ENCODE assay signal across 10 cellular contexts in the genomic region with DNA sequence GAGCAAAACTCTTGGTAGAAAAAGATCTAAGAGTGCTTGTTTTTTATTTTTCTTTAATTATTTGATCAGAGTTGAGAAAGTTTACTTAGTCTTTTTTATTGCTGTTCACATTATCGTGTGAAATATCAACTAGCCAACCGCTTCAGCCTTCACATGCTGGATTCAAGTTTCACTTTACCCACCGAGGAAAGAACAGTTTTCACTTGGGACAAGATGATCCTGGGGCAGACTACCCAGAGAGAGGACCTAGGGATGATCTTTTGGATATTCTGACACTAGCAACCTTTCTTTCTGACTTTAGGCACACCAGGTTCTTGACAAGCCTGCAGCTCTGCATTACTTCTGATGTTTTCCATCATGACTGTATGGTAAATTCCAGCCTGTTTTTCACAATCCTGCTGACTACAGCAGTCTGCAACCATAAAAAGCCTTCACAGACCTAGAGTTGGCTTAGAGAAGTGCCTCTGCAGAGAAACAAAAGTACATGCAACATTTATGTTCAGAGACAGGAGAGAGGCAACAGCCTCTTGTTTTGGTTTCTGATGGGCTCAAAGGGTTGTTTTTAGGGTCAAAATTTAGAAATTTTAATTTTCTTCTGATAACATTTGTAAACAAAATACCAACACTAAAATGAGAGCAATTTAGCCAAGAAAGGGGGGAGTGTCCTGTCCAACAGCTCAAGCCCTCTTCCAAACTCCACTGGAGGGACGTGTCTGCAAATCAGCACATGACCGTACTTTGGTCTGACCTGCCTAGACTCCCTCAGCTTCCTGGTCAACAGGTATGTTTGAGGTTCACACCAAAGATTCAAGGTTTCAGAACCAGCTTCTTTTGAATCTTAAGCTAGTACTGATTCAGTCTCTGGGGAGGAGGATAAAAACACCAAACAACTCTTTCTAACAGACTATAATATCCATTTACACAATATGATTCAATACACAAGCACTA. TPM values are rescaled to one million over a fixed set of nuclear protein-coding genes. Genes with fewer than 3 reads are reported as not detected.
DNase-seq lines count a peak whose midpoint lies in the region; ATAC-seq and TF ChIP-seq lines count a peak whose summit lies in the region.
"Had no signal": no experiment of that assay in that cellular context is flagged by ENCODE, and none has a peak within 500 bp of the region (broad histone marks: within the 10 kb centered on the region; RNA-seq: fewer than 3 reads in every experiment).

No MANE protein-coding gene starts in this region.

- H3K27ac ChIP-seq in spleen (peak overlapping the region in 6 of 8 donors; percentile 2 to 70 (median 42)), substantia nigra (ENCODE audit: low read depth, low read length, poor library complexity, severe bottlenecking) (no peak overlapping the region)

- H3K4me3 ChIP-seq in HFF-Myc (replicated peaks; ENCODE audit: low read depth, low read length): peak overlapping the region; percentile 23
- peak overlapping the region; percentile 55 for H3K4me3 ChIP-seq in choroid plexus epithelial cell (ENCODE audit: low read depth, low read length)
- peak overlapping the region in 7 of 8 donors; percentile 14 to 60 (median 25) for H3K4me3 ChIP-seq in spleen

- TF ChIP-seq CTCF in HFF-Myc (IDR thresholded peaks at IDR 0.05; ENCODE audit: low read depth, low read length, missing control alignments): no peak
- TF ChIP-seq CTCF in choroid plexus epithelial cell (conservative IDR thresholded peaks at IDR 0.05; ENCODE audit: low read depth, low read length): no peak
- no peak for TF ChIP-seq CTCF in spleen (IDR thresholded peaks at IDR 0.05 in 8 of 11, conservative IDR thresholded peaks at IDR 0.05 in 3 of 11)

- TF ChIP-seq POLR2A in spleen (IDR thresholded peaks at IDR 0.05): no peak

- H3K36me3 ChIP-seq in spleen: no peaks in the 10 kb centered on the region

- H3K4me1 ChIP-seq in spleen: peaks cover 0 to 10% (median 0%) of the 10 kb centered on the region in 6 donors

- no peaks in the 10 kb centered on the region for H3K9me3 ChIP-seq in spleen

- no peaks in the 10 kb centered on the region for H3K27me3 ChIP-seq in spleen (replicated peaks in 1 of 7)

- intact Hi-C loops in spleen (cut with DNase I; ENCODE audit: low total_unique reads): no loop called here

- DNase-seq in HFF-Myc (ENCODE audit: extremely low read depth, low read depth) (no peak), choroid plexus epithelial cell (ENCODE audit: low read depth) (peak; percentile 81), left lobe of liver (ENCODE audit: low spot score) (no peak), spleen (no peak), substantia nigra (lab: John Stamatoyannopoulos, UW) (no peak), cerebellum (ENCODE audit: low spot score) (no peak)
- DNase-seq in stimulated activated CD4-positive, alpha-beta T cell treated with anti-CD3 and anti-CD28 coated beads, Interleukin-1b, Interleukin-23, amount 100 ng/mL, for 48 hours: no peak
- DNase-seq in activated naive CD4-positive, alpha-beta T cell (lab: John Stamatoyannopoulos, UW): no peak
- DNase-seq: activated T-cell treated with anti-CD3 and anti-CD28 coated beads, Interleukin-2, amount 50 U/mL, for 4 hours; naive B cell had no signal

- 35 to 60% (median 46%) methylated on average over 5 of the region's 5 CpGs for WGBS in spleen, 5 donors

- peak; percentile 90 for ATAC-seq in left lobe of liver

RNA-seq across cellular contexts. Expression of a gene that starts 0.9 kb away (rescaled TPM):
- 2.6 TPM for total RNA-seq in left lobe of liver
- total RNA-seq in spleen: 10 to 100 TPM in 6 of 7 donors, 1 to 10 TPM in 1; 5.1 to 29.9 (median 23.0) TPM
- polyA plus RNA-seq in spleen: 10 to 100 TPM in 1 of 3 donors, 1 to 10 TPM in 2; 4.2 to 15.2 (median 4.9) TPM
- 2.7 TPM for total RNA-seq in cerebellum
